In the genomic region with DNA sequence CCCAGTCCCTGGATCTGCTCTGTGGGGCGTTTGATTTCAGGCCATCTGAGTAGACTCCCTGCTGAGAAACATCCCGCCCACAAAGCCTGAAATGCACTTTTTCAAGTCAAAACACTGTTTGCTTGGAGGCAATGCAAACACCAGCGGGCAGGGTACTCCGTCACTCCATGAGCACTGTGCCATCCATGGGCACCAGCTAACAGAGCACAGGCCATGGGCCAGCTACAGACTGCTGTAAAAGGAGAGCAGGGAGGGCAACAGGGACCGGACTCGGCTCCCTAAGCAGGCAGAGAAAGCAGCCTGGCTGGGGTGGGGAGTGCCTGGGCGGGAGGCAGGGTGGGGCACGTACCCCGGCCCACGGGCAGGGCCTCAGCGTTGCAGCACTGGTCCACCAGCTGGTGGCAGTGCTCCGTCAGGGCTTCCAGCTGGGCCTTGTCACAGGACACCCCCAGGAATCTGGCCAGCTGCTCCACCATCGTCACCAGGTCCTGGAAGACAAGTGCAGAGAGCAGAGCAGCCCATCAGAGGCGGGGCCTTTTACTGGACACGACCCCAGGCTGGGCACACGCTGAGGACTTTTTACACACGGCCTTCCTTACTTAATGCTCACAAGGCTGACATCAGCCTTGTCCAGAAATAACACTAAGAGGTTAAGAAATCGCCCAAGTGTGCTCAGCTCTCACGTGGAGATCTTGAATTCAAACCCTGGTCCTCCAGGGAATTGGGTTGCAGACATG, we compare ENCODE assay signal across 1 cellular context.
TF ChIP-seq lines count a peak whose summit lies in the region.

No MANE protein-coding gene starts in this region.

TF ChIP-seq in WTC11, 78 proteins besides CTCF, POLR2A, EP300 and RAD21 (continued from another document):
- TF ChIP-seq, protein P1, sequence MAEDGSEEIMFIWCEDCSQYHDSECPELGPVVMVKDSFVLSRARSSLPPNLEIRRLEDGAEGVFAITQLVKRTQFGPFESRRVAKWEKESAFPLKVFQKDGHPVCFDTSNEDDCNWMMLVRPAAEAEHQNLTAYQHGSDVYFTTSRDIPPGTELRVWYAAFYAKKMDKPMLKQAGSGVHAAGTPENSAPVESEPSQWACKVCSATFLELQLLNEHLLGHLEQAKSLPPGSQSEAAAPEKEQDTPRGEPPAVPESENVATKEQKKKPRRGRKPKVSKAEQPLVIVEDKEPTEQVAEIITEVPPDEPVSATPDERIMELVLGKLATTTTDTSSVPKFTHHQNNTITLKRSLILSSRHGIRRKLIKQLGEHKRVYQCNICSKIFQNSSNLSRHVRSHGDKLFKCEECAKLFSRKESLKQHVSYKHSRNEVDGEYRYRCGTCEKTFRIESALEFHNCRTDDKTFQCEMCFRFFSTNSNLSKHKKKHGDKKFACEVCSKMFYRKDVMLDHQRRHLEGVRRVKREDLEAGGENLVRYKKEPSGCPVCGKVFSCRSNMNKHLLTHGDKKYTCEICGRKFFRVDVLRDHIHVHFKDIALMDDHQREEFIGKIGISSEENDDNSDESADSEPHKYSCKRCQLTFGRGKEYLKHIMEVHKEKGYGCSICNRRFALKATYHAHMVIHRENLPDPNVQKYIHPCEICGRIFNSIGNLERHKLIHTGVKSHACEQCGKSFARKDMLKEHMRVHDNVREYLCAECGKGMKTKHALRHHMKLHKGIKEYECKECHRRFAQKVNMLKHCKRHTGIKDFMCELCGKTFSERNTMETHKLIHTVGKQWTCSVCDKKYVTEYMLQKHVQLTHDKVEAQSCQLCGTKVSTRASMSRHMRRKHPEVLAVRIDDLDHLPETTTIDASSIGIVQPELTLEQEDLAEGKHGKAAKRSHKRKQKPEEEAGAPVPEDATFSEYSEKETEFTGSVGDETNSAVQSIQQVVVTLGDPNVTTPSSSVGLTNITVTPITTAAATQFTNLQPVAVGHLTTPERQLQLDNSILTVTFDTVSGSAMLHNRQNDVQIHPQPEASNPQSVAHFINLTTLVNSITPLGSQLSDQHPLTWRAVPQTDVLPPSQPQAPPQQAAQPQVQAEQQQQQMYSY (CRISPR knock-in tag; IDR thresholded peaks at IDR 0.05) = no peak
- no peak for TF ChIP-seq IRF2 (CRISPR knock-in tag; IDR thresholded peaks at IDR 0.05; ENCODE audit: borderline replicate concordance, low read depth)
- TF ChIP-seq CBFB (CRISPR knock-in tag; IDR thresholded peaks at IDR 0.05; ENCODE audit: low read depth) = no peak
- TF ChIP-seq NFYB (CRISPR knock-in tag; conservative IDR thresholded peaks at IDR 0.05; ENCODE audit: low read depth) = no peak
- no peak for TF ChIP-seq ATF3 (CRISPR knock-in tag; conservative IDR thresholded peaks at IDR 0.05)
- TF ChIP-seq ZNF425 (CRISPR knock-in tag; conservative IDR thresholded peaks at IDR 0.05) = no peak
- TF ChIP-seq, protein P2, sequence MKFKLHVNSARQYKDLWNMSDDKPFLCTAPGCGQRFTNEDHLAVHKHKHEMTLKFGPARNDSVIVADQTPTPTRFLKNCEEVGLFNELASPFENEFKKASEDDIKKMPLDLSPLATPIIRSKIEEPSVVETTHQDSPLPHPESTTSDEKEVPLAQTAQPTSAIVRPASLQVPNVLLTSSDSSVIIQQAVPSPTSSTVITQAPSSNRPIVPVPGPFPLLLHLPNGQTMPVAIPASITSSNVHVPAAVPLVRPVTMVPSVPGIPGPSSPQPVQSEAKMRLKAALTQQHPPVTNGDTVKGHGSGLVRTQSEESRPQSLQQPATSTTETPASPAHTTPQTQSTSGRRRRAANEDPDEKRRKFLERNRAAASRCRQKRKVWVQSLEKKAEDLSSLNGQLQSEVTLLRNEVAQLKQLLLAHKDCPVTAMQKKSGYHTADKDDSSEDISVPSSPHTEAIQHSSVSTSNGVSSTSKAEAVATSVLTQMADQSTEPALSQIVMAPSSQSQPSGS (CRISPR knock-in tag; IDR thresholded peaks at IDR 0.05; ENCODE audit: borderline replicate concordance, low read depth) = no peak
